19 cellular contexts compared by ENCODE assay signal in genomic region chr17:640436-640835, GRCh38.
A peak's percentile ranks its signal among the peaks of the same experiment; 100 is the strongest.
DNase-seq lines count a peak whose midpoint lies in the region; ATAC-seq, FAIRE-seq and TF ChIP-seq lines count a peak whose summit lies in the region.
"Had no signal": no experiment of that assay in that cellular context is flagged by ENCODE, and none has a peak within 500 bp of the region (broad histone marks: within the 10 kb centered on the region; RNA-seq: fewer than 3 reads in every experiment).

No MANE protein-coding gene starts in this region.

- ATAC-seq in natural killer cell treated with Interleukin-12 subunit alpha and Interleukin-12 subunit beta and Interleukin-15 and Interleukin-18, amount 100 ng/mL, for 72 hours: peak; percentile 87 to 89
- ATAC-seq in upper lobe of right lung: peak; percentile 34
- ATAC-seq: A549, HepG2 had no signal

- intact Hi-C loops in CD14-positive monocyte (cut with micrococcal nuclease): no loop called here
- intact Hi-C loops in upper lobe of right lung (cut with DNase I): no loop called here

- H3K27ac ChIP-seq in upper lobe of right lung: no peak overlapping the region
- H3K27ac ChIP-seq in small intestine (ENCODE audit: low read depth in 1 of 2, low read length in 1 of 2): no peak overlapping the region
- no peak overlapping the region for H3K27ac ChIP-seq in RWPE1
- H3K27ac ChIP-seq: 22Rv1, A549, C4-2B, GM23248 had no signal

- H3K4me1 ChIP-seq in upper lobe of right lung (no peaks in the 10 kb centered on the region), small intestine (ENCODE audit: control insufficient read depth in 2 of 2, insufficient read depth in 1 of 2, low read depth in 1 of 2, low read length in 1 of 2) (no peaks in the 10 kb centered on the region)
- H3K4me1 ChIP-seq: A549, HAP-1 had no signal

- H3K9me3 ChIP-seq in upper lobe of right lung: no peaks in the 10 kb centered on the region
- H3K9me3 ChIP-seq in small intestine (ENCODE audit: control insufficient read depth, low read depth): no peaks in the 10 kb centered on the region
- H3K9me3 ChIP-seq: HAP-1 had no signal

- H3K9me3 Mint-ChIP-seq in CD14-positive monocyte: peaks cover 17 to 32% (median 24%) of the 10 kb centered on the region in 7 donors
- peaks cover 0 to 8% (median 1%) of the 10 kb centered on the region in 6 donors for H3K9me3 Mint-ChIP-seq in immature natural killer cell
- H3K9me3 Mint-ChIP-seq in natural killer cell treated with Interleukin-12 subunit alpha and Interleukin-12 subunit beta and Interleukin-15 and Interleukin-18, amount 100 ng/mL, for 72 hours: peaks cover 17% of the 10 kb centered on the region

- CTCF ChIA-PET in RWPE1 (lab: Yijun Ruan, JAX): no interaction called here

- H3K4me3 ChIP-seq in upper lobe of right lung: no peak overlapping the region
- no peak overlapping the region for H3K4me3 ChIP-seq in small intestine (ENCODE audit: low read depth in 1 of 2, low read length in 2 of 2)
- H3K4me3 ChIP-seq: A549, GM23248, HAP-1 had no signal

- no peaks in the 10 kb centered on the region for H3K27me3 Mint-ChIP-seq in CD14-positive monocyte (ENCODE audit: low read depth in 3 of 3)
- peaks cover 0 to 7% (median 0%) of the 10 kb centered on the region in 3 donors for H3K27me3 Mint-ChIP-seq in immature natural killer cell (ENCODE audit: low read depth in 3 of 3)
- no peaks in the 10 kb centered on the region for H3K27me3 Mint-ChIP-seq in natural killer cell treated with Interleukin-12 subunit alpha and Interleukin-12 subunit beta and Interleukin-15 and Interleukin-18, amount 100 ng/mL, for 72 hours
- H3K27me3 Mint-ChIP-seq: CD4-positive, alpha-beta memory T cell; IgD-negative memory B cell had no signal

- peaks cover 10% of the 10 kb centered on the region for H3K4me1 Mint-ChIP-seq in CD14-positive monocyte
- H3K4me1 Mint-ChIP-seq in immature natural killer cell: peaks cover 28 to 37% of the 10 kb centered on the region in 2 donors
- H3K4me1 Mint-ChIP-seq in natural killer cell treated with Interleukin-12 subunit alpha and Interleukin-12 subunit beta and Interleukin-15 and Interleukin-18, amount 100 ng/mL, for 72 hours (ENCODE audit: low read depth in 2 of 2): peaks cover 29 to 33% of the 10 kb centered on the region in 2 donors
- H3K4me1 Mint-ChIP-seq: IgD-negative memory B cell had no signal

- H3K27ac Mint-ChIP-seq in CD14-positive monocyte (peak overlapping the region in 5 of 7 donors; percentile 44 to 70 (median 49)), immature natural killer cell (peak overlapping the region; percentile 85 to 96 (median 94))
- H3K27ac Mint-ChIP-seq in natural killer cell treated with Interleukin-12 subunit alpha and Interleukin-12 subunit beta and Interleukin-15 and Interleukin-18, amount 100 ng/mL, for 72 hours: peak overlapping the region; percentile 64 to 80
- H3K27ac Mint-ChIP-seq: CD4-positive, alpha-beta memory T cell had no signal

- H3K4me3 Mint-ChIP-seq in CD14-positive monocyte: no peak overlapping the region
- H3K4me3 Mint-ChIP-seq in immature natural killer cell: peak overlapping the region; percentile 72 to 89 (median 80)
- peak overlapping the region; percentile 64 for H3K4me3 Mint-ChIP-seq in natural killer cell treated with Interleukin-12 subunit alpha and Interleukin-12 subunit beta and Interleukin-15 and Interleukin-18, amount 100 ng/mL, for 72 hours
- H3K4me3 Mint-ChIP-seq: CD4-positive, alpha-beta memory T cell; IgD-negative memory B cell had no signal

- TF ChIP-seq CTCF in CD14-positive monocyte (IDR thresholded peaks at IDR 0.05): no peak
- no peak for TF ChIP-seq CTCF in upper lobe of right lung (IDR thresholded peaks at IDR 0.05)
- TF ChIP-seq CTCF in RWPE1 (conservative IDR thresholded peaks at IDR 0.05; ENCODE audit: low read depth): no peak

- peaks cover 50 to 64% of the 10 kb centered on the region in 2 donors for H3K36me3 Mint-ChIP-seq in CD14-positive monocyte
- H3K36me3 Mint-ChIP-seq in immature natural killer cell: peaks cover 10 to 33% (median 28%) of the 10 kb centered on the region in 3 donors
- peaks cover 48% of the 10 kb centered on the region for H3K36me3 Mint-ChIP-seq in natural killer cell treated with Interleukin-12 subunit alpha and Interleukin-12 subunit beta and Interleukin-15 and Interleukin-18, amount 100 ng/mL, for 72 hours

- FAIRE-seq in small intestine (lab: Jason Lieb, UNC): no peak
- FAIRE-seq: A549, HepG2 had no signal

- H3K27me3 ChIP-seq in upper lobe of right lung (no peaks in the 10 kb centered on the region), small intestine (ENCODE audit: control insufficient read depth in 2 of 2, insufficient read depth in 2 of 2, low read length in 2 of 2) (no peaks in the 10 kb centered on the region)

- H3K36me3 ChIP-seq in upper lobe of right lung (peaks cover 9% of the 10 kb centered on the region), small intestine (ENCODE audit: control insufficient read depth in 2 of 2, insufficient read depth in 2 of 2, low read length in 2 of 2) (peaks cover 4 to 5% of the 10 kb centered on the region in 2 donors)

- WGBS in small intestine, 3 donors: 97 to 99% (median 98%) methylated on average over 7 of the region's 7 CpGs

- POLR2A ChIA-PET in RWPE1 (lab: Yijun Ruan, JAX; ENCODE audit: low non-redundant PET): no interaction called here

- no peak for DNase-seq in CD14-positive monocyte (ENCODE audit: low spot score)
- DNase-seq in immature natural killer cell: peak; percentile 65 to 73 (median 72)
- DNase-seq in natural killer cell treated with Interleukin-12 subunit alpha and Interleukin-12 subunit beta and Interleukin-15 and Interleukin-18, amount 100 ng/mL, for 72 hours (ENCODE audit: low spot score): no peak
- no peak for DNase-seq in upper lobe of right lung
- no peak for DNase-seq in small intestine
- no peak for DNase-seq in RWPE1 (ENCODE audit: low spot score)
- no peak for DNase-seq in NCI-H2107 (lab: John Stamatoyannopoulos, UW)
- DNase-seq: AML-193; CD4-positive, alpha-beta memory T cell; DMS153; DMS79; GDM1; GM23248 had no signal

Comparison
In these comparisons a context has a peak if more than half of its experiments do, and no peak if none do; other contexts are left out.
1. DNase-seq: peak in immature natural killer cell (3 of 3); none in CD14-positive monocyte (single experiment), natural killer cell treated with Interleukin-12 subunit alpha and Interleukin-12 subunit beta and Interleukin-15 and Interleukin-18, amount 100 ng/mL, for 72 hours (single experiment), upper lobe of right lung (single experiment), small intestine (single experiment), RWPE1 (single experiment) and NCI-H2107 (single experiment).
2. H3K4me3 Mint-ChIP-seq: peak in immature natural killer cell (5 of 5) and natural killer cell treated with Interleukin-12 subunit alpha and Interleukin-12 subunit beta and Interleukin-15 and Interleukin-18, amount 100 ng/mL, for 72 hours (single experiment); none in CD14-positive monocyte (0 of 2).
3. Peak in every context shown above with its lines, with median percentiles within 50 percentile points of each other: H3K27ac Mint-ChIP-seq.